37 cellular contexts compared by ENCODE assay signal in the genomic region with DNA sequence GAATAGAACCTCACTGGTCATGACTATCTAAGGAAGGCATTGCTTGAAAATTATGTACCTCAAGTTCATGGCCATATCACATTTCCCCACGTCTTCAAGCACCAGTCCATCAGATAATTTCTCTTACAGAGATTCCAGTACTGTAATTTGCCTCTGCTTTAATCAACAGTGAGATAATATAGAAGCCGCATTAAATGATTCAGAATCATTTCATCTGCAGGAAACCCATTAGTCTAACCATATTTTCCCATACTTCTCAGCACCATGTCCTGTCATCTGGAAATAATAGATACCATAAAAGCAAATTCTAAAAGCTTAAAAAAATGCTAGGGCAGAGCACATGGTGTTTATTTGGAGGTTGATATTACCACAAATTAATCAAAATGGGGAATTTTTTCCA.
"Had no signal": no experiment of that assay in that cellular context is flagged by ENCODE, and none has a peak within 500 bp of the region (broad histone marks: within the 10 kb centered on the region; RNA-seq: fewer than 3 reads in every experiment).

No MANE protein-coding gene starts in this region.

- H3K27ac Mint-ChIP-seq: activated B cell treated with CpG ODN at 0.5 μM for 24 hours; activated CD4-positive, alpha-beta memory T cell treated with anti-CD3 and anti-CD28 coated beads for 36 hours; activated CD8-positive, alpha-beta memory T cell treated with anti-CD3 and anti-CD28 coated beads, Interleukin-2, amount 10 ng/mL, durations not matched to agents 7 days and 5 days; activated CD8-positive, alpha-beta T cell treated with anti-CD3 and anti-CD28 coated beads, Interleukin-2, amount 10 ng/mL, durations not matched to agents 7 days and 5 days; activated naive CD4-positive, alpha-beta T cell treated with anti-CD3 and anti-CD28 coated beads for 36 hours; activated naive CD4-positive, alpha-beta T cell treated with anti-CD3 and anti-CD28 coated beads, Interleukin-2, amount 50 U/mL, for 24 hours; activated naive CD8-positive, alpha-beta T cell treated with anti-CD3 and anti-CD28 coated beads for 36 hours; activated naive CD8-positive, alpha-beta T cell treated with anti-CD3 and anti-CD28 coated beads, Interleukin-2, amount 50 U/mL, for 24 hours; activated T-helper 1 cell treated with anti-CD3 and anti-CD28 coated beads, Interleukin-12 subunit alpha, Interleukin-12 subunit beta, Interleukin-2, Interleukin-4 antibody, amounts not matched to agents 30 ng/mL and 10 ng/mL and 1 ng/mL, durations not matched to agents 14 hours and 24 hours and 36 hours; activated T-helper 2 cell treated with anti-CD3 and anti-CD28 coated beads, Interferon-gamma antibody, Interleukin-2, Interleukin-4, amounts not matched to agents 10 μg/mL and 5 μg/mL and 100 μg/mL, durations not matched to agents 14 hours and 24 hours and 36 hours; brain; endodermal cell; T-helper 17 cell; T-helper 2 cell treated with Interferon-gamma antibody and Interleukin-4, amounts not matched to agents 5 μg/mL and 100 μg/mL, for 36 hours had no signal

- H3K36me3 ChIP-seq: adrenal gland, breast epithelium, cardiac muscle cell, colonic mucosa, gastroesophageal sphincter, heart right ventricle, WERI-Rb-1 had no signal

- H3K4me1 Mint-ChIP-seq: activated B cell treated with CpG ODN at 0.5 μM for 24 hours; activated CD8-positive, alpha-beta memory T cell treated with anti-CD3 and anti-CD28 coated beads, Interleukin-2, amount 10 ng/mL, durations not matched to agents 7 days and 5 days; activated naive CD4-positive, alpha-beta T cell treated with anti-CD3 and anti-CD28 coated beads, Interleukin-2, amount 50 U/mL, for 24 hours; activated naive CD8-positive, alpha-beta T cell treated with anti-CD3 and anti-CD28 coated beads for 36 hours; activated naive CD8-positive, alpha-beta T cell treated with anti-CD3 and anti-CD28 coated beads, Interleukin-2, amount 50 U/mL, for 24 hours; brain; T-helper 17 cell had no signal

- H3K27ac ChIP-seq: adrenal gland, breast epithelium, cardiac muscle cell, colonic mucosa, gastroesophageal sphincter, heart right ventricle, hepatocyte, WERI-Rb-1 had no signal

- H3K27me3 Mint-ChIP-seq: activated B cell treated with CpG ODN at 0.5 μM for 24 hours; activated CD4-positive, alpha-beta memory T cell treated with anti-CD3 and anti-CD28 coated beads for 36 hours; activated CD8-positive, alpha-beta memory T cell treated with anti-CD3 and anti-CD28 coated beads, Interleukin-2, amount 10 ng/mL, durations not matched to agents 7 days and 5 days; activated naive CD4-positive, alpha-beta T cell treated with anti-CD3 and anti-CD28 coated beads, Interleukin-2, amount 50 U/mL, for 24 hours; activated naive CD8-positive, alpha-beta T cell treated with anti-CD3 and anti-CD28 coated beads for 36 hours; activated naive CD8-positive, alpha-beta T cell treated with anti-CD3 and anti-CD28 coated beads, Interleukin-2, amount 50 U/mL, for 24 hours; brain; T-helper 17 cell had no signal

- DNase-seq: activated B cell treated with CpG ODN at 0.5 μM for 24 hours; activated CD4-positive, alpha-beta memory T cell treated with anti-CD3 and anti-CD28 coated beads for 36 hours; activated CD4-positive, alpha-beta T cell treated with anti-CD3 and anti-CD28 coated beads for 48 hours; activated CD4-positive, alpha-beta T cell treated with anti-CD3 and anti-CD28 coated beads, Interleukin-2, amount 50 U/mL, for 1 hour; activated CD8-positive, alpha-beta memory T cell treated with anti-CD3 and anti-CD28 coated beads, Interleukin-2, amount 10 ng/mL, durations not matched to agents 7 days and 5 days; activated CD8-positive, alpha-beta memory T cell treated with anti-CD3 and anti-CD28 coated beads, Interleukin-2, amount 50 U/mL, for 4 hours; activated CD8-positive, alpha-beta T cell treated with anti-CD3 and anti-CD28 coated beads, Interleukin-2, amount 10 ng/mL, durations not matched to agents 7 days and 5 days; activated effector memory CD4-positive, alpha-beta T cell treated with anti-CD3 and anti-CD28 coated beads, Interleukin-2, amount 50 U/mL, for 16 hours; activated naive CD4-positive, alpha-beta T cell treated with anti-CD3 and anti-CD28 coated beads for 36 hours; activated naive CD8-positive, alpha-beta T cell treated with anti-CD3 and anti-CD28 coated beads for 36 hours; activated naive CD8-positive, alpha-beta T cell treated with anti-CD3 and anti-CD28 coated beads, Interleukin-2, amount 50 U/mL, for 24 hours; activated T-cell treated with anti-CD3 and anti-CD28 coated beads, Interleukin-2, amount 50 U/mL, for 1 hour; activated T-cell treated with anti-CD3 and anti-CD28 coated beads, Interleukin-2, amount 50 U/mL, for 48 hours; adrenal gland; amygdala; aorta; central memory CD4-positive, alpha-beta T cell; cerebellar nuclear complex; colonic mucosa; effector memory CD4-positive, alpha-beta T cell; endodermal cell; foreskin melanocyte; heart right ventricle; T-helper 17 cell; T1000; WERI-Rb-1 had no signal

- H3K27me3 ChIP-seq: adrenal gland, breast epithelium, cardiac muscle cell, colonic mucosa, gastroesophageal sphincter, heart right ventricle, hepatocyte had no signal

- ATAC-seq: activated CD4-positive, CD25-positive, alpha-beta regulatory T cell treated with anti-CD3 and anti-CD28 coated beads, Interleukin-2, amount 50 U/mL, for 24 hours; activated CD8-positive, alpha-beta memory T cell treated with anti-CD3 and anti-CD28 coated beads, Interleukin-2, amount 10 ng/mL, durations not matched to agents 7 days and 5 days; activated CD8-positive, alpha-beta T cell treated with anti-CD3 and anti-CD28 coated beads, Interleukin-2, amount 10 ng/mL, durations not matched to agents 7 days and 5 days; activated naive CD8-positive, alpha-beta T cell treated with anti-CD3 and anti-CD28 coated beads, Interleukin-2, amount 50 U/mL, for 24 hours; esophagus mucosa; gastroesophageal sphincter; heart right ventricle; T-helper 17 cell had no signal

- H3K4me3 Mint-ChIP-seq: activated B cell treated with CpG ODN at 0.5 μM for 24 hours; activated CD4-positive, alpha-beta memory T cell treated with anti-CD3 and anti-CD28 coated beads for 36 hours; activated CD8-positive, alpha-beta memory T cell treated with anti-CD3 and anti-CD28 coated beads, Interleukin-2, amount 10 ng/mL, durations not matched to agents 7 days and 5 days; activated CD8-positive, alpha-beta T cell treated with anti-CD3 and anti-CD28 coated beads, Interleukin-2, amount 10 ng/mL, durations not matched to agents 7 days and 5 days; activated naive CD4-positive, alpha-beta T cell treated with anti-CD3 and anti-CD28 coated beads for 36 hours; activated naive CD4-positive, alpha-beta T cell treated with anti-CD3 and anti-CD28 coated beads, Interleukin-2, amount 50 U/mL, for 24 hours; activated naive CD8-positive, alpha-beta T cell treated with anti-CD3 and anti-CD28 coated beads for 36 hours; activated naive CD8-positive, alpha-beta T cell treated with anti-CD3 and anti-CD28 coated beads, Interleukin-2, amount 50 U/mL, for 24 hours; activated T-helper 1 cell treated with anti-CD3 and anti-CD28 coated beads, Interleukin-12 subunit alpha, Interleukin-12 subunit beta, Interleukin-2, Interleukin-4 antibody, amounts not matched to agents 30 ng/mL and 10 ng/mL and 1 ng/mL, durations not matched to agents 14 hours and 24 hours and 36 hours; brain; endodermal cell; T-helper 17 cell; T-helper 2 cell treated with Interferon-gamma antibody and Interleukin-4, amounts not matched to agents 5 μg/mL and 100 μg/mL, for 36 hours had no signal

- H3K9me3 ChIP-seq: adrenal gland, breast epithelium, colonic mucosa, gastroesophageal sphincter, heart right ventricle had no signal

- H3K4me3 ChIP-seq: adrenal gland, breast epithelium, cardiac muscle cell, colonic mucosa, gastroesophageal sphincter, heart right ventricle, hepatocyte had no signal

- H3K4me1 ChIP-seq: adrenal gland, colonic mucosa, heart right ventricle had no signal
